1 cellular context compared by ENCODE assay signal in the genomic region with DNA sequence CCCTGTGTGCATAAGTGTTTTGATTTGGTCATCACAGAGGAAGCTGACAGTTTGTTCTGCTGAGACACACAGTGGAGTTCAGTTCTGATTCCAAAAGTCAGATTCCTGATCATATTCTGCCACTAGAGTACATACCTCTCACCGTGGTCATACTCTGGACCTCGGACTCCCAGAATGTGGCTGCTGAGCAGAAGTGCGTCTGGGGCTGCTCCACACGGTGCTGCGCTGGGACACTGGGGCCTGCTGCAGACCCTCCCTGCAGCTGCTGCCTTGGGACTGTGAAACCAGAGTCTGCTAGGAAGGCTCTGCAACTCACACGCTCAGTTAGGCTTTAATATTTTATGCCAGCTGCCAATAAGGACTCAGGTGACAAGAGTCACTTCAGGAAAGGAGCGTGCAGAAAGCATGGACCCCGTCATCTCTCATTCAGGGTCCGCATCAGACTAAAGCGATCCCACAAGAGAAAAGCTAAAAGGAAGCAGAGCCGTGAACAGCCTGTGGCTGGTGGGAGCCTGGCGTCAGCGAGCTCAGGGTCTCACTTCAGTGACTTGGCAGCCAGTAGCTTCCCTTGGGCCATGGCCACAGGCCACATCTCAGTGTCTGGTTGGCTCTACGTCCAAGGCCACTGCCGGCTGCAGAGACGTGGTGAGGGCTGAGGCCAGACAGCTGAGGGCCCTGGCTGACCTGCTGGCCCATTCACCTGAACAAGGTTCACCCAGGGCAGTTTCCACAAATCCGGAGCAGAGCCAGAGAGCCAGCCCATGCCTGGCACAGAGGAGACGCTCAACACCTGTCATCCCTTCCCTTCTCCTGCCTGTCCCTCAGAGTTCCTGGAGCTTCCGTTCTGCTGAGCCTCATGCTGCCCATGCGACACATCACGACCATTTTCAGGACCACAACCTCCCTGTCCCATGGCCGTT.
TF ChIP-seq lines count a peak whose summit lies in the region.

No MANE protein-coding gene starts in this region.

TF ChIP-seq in HepG2, 621 proteins besides CTCF, POLR2A, EP300 and RAD21 (continued from another document):
- TF ChIP-seq NFIC (IDR thresholded peaks at IDR 0.05; ENCODE audit: low read length) (no peak), PRMT3 (CRISPR knock-in tag; IDR thresholded peaks at IDR 0.05; ENCODE audit: borderline replicate concordance, low read depth) (0 out of 2 replicates have a peak, but pooled peaks have one; percentile 30), ZNF556 (CRISPR knock-in tag; IDR thresholded peaks at IDR 0.05; ENCODE audit: borderline replicate concordance) (peak; percentile 81; the same call in 1 of the 2 replicates), FIP1L1 (IDR thresholded peaks at IDR 0.05; ENCODE audit: borderline replicate concordance, insufficient read depth, low read depth, low read length) (no peak), ZNF331 (CRISPR knock-in tag; IDR thresholded peaks at IDR 0.05) (peak; percentile 75), SALL2 (CRISPR knock-in tag; IDR thresholded peaks at IDR 0.05) (peak; percentile 50), ZNF326 (CRISPR knock-in tag; IDR thresholded peaks at IDR 0.05; ENCODE audit: borderline replicate concordance) (no peak), CEBPG (CRISPR knock-in tag; IDR thresholded peaks at IDR 0.05) (peak; percentile 48), THAP7 (CRISPR knock-in tag; IDR thresholded peaks at IDR 0.05) (peak; percentile 91; the same call in 1 of the 2 replicates), CENPBD1 (CRISPR knock-in tag; IDR thresholded peaks at IDR 0.05; ENCODE audit: borderline replicate concordance, low read depth) (no peak), ZKSCAN8 (CRISPR knock-in tag; IDR thresholded peaks at IDR 0.05; ENCODE audit: borderline replicate concordance) (0 out of 2 replicates have a peak, but pooled peaks have one; percentile 50), DNMT3B (CRISPR knock-in tag; conservative IDR thresholded peaks at IDR 0.05) (no peak), SOX5 (CRISPR knock-in tag; IDR thresholded peaks at IDR 0.05; ENCODE audit: borderline replicate concordance) (peak; percentile 42), TEAD2 (CRISPR knock-in tag; IDR thresholded peaks at IDR 0.05) (no peak), HOXA5 (CRISPR knock-in tag; IDR thresholded peaks at IDR 0.05) (0 out of 2 replicates have a peak, but pooled peaks have one; percentile 42), ZFYVE20 (CRISPR knock-in tag; IDR thresholded peaks at IDR 0.05; ENCODE audit: borderline replicate concordance, low read depth) (0 out of 2 replicates have a peak, but pooled peaks have one; percentile 82), ZNF652 (CRISPR knock-in tag; IDR thresholded peaks at IDR 0.05; ENCODE audit: borderline replicate concordance, low read depth) (no peak), ZNF607 (CRISPR knock-in tag; IDR thresholded peaks at IDR 0.05; ENCODE audit: borderline replicate concordance) (no peak; the same call in 1 of the 2 replicates), MYC (CRISPR knock-in tag; IDR thresholded peaks at IDR 0.05; ENCODE audit: borderline replicate concordance) (peak; percentile 66), KDM6A (CRISPR knock-in tag; IDR thresholded peaks at IDR 0.05; ENCODE audit: low read depth) (0 out of 2 replicates have a peak, but pooled peaks have one; percentile 11), ZNF441 (CRISPR knock-in tag; IDR thresholded peaks at IDR 0.05; ENCODE audit: borderline replicate concordance) (no peak; the same call in 1 of the 2 replicates), THAP8 (CRISPR knock-in tag; IDR thresholded peaks at IDR 0.05; ENCODE audit: borderline replicate concordance) (no peak), MED8 (CRISPR knock-in tag; IDR thresholded peaks at IDR 0.05; ENCODE audit: insufficient replicate concordance) (peak; percentile 38), GMEB1 (CRISPR knock-in tag; IDR thresholded peaks at IDR 0.05; ENCODE audit: borderline replicate concordance) (peak; percentile 50; the same call in 1 of the 2 replicates), SMAD3 (CRISPR knock-in tag; IDR thresholded peaks at IDR 0.05) (0 out of 2 replicates have a peak, but pooled peaks have one; percentile 24), ZZZ3 (CRISPR knock-in tag; IDR thresholded peaks at IDR 0.05; ENCODE audit: borderline replicate concordance) (no peak), ZFP36L2 (CRISPR knock-in tag; IDR thresholded peaks at IDR 0.05) (no peak), MLXIP (CRISPR knock-in tag; IDR thresholded peaks at IDR 0.05; ENCODE audit: borderline replicate concordance) (no peak), HOXD1 (CRISPR knock-in tag; IDR thresholded peaks at IDR 0.05) (no peak), ZBTB39 (CRISPR knock-in tag; IDR thresholded peaks at IDR 0.05) (peak; percentile 61; the same call in 1 of the 2 replicates)
- TF ChIP-seq, protein P1, sequence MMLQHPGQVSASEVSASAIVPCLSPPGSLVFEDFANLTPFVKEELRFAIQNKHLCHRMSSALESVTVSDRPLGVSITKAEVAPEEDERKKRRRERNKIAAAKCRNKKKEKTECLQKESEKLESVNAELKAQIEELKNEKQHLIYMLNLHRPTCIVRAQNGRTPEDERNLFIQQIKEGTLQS (CRISPR knock-in tag; IDR thresholded peaks at IDR 0.05): peak; percentile 54
- TF ChIP-seq, protein P2, sequence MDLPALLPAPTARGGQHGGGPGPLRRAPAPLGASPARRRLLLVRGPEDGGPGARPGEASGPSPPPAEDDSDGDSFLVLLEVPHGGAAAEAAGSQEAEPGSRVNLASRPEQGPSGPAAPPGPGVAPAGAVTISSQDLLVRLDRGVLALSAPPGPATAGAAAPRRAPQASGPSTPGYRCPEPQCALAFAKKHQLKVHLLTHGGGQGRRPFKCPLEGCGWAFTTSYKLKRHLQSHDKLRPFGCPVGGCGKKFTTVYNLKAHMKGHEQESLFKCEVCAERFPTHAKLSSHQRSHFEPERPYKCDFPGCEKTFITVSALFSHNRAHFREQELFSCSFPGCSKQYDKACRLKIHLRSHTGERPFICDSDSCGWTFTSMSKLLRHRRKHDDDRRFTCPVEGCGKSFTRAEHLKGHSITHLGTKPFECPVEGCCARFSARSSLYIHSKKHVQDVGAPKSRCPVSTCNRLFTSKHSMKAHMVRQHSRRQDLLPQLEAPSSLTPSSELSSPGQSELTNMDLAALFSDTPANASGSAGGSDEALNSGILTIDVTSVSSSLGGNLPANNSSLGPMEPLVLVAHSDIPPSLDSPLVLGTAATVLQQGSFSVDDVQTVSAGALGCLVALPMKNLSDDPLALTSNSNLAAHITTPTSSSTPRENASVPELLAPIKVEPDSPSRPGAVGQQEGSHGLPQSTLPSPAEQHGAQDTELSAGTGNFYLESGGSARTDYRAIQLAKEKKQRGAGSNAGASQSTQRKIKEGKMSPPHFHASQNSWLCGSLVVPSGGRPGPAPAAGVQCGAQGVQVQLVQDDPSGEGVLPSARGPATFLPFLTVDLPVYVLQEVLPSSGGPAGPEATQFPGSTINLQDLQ (CRISPR knock-in tag; IDR thresholded peaks at IDR 0.05): no peak; the same call in 1 of the 2 replicates
- TF ChIP-seq, protein P3, sequence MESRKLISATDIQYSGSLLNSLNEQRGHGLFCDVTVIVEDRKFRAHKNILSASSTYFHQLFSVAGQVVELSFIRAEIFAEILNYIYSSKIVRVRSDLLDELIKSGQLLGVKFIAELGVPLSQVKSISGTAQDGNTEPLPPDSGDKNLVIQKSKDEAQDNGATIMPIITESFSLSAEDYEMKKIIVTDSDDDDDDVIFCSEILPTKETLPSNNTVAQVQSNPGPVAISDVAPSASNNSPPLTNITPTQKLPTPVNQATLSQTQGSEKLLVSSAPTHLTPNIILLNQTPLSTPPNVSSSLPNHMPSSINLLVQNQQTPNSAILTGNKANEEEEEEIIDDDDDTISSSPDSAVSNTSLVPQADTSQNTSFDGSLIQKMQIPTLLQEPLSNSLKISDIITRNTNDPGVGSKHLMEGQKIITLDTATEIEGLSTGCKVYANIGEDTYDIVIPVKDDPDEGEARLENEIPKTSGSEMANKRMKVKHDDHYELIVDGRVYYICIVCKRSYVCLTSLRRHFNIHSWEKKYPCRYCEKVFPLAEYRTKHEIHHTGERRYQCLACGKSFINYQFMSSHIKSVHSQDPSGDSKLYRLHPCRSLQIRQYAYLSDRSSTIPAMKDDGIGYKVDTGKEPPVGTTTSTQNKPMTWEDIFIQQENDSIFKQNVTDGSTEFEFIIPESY (CRISPR knock-in tag; IDR thresholded peaks at IDR 0.05): 0 out of 2 replicates have a peak, but pooled peaks have one; percentile 24
- TF ChIP-seq, protein P4, sequence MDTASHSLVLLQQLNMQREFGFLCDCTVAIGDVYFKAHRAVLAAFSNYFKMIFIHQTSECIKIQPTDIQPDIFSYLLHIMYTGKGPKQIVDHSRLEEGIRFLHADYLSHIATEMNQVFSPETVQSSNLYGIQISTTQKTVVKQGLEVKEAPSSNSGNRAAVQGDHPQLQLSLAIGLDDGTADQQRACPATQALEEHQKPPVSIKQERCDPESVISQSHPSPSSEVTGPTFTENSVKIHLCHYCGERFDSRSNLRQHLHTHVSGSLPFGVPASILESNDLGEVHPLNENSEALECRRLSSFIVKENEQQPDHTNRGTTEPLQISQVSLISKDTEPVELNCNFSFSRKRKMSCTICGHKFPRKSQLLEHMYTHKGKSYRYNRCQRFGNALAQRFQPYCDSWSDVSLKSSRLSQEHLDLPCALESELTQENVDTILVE (CRISPR knock-in tag; IDR thresholded peaks at IDR 0.05): no peak
- TF ChIP-seq, protein P5, sequence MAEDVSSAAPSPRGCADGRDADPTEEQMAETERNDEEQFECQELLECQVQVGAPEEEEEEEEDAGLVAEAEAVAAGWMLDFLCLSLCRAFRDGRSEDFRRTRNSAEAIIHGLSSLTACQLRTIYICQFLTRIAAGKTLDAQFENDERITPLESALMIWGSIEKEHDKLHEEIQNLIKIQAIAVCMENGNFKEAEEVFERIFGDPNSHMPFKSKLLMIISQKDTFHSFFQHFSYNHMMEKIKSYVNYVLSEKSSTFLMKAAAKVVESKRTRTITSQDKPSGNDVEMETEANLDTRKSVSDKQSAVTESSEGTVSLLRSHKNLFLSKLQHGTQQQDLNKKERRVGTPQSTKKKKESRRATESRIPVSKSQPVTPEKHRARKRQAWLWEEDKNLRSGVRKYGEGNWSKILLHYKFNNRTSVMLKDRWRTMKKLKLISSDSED (CRISPR knock-in tag; IDR thresholded peaks at IDR 0.05): no peak
